ENCODE assay signal across 16 cellular contexts in the genomic region with DNA sequence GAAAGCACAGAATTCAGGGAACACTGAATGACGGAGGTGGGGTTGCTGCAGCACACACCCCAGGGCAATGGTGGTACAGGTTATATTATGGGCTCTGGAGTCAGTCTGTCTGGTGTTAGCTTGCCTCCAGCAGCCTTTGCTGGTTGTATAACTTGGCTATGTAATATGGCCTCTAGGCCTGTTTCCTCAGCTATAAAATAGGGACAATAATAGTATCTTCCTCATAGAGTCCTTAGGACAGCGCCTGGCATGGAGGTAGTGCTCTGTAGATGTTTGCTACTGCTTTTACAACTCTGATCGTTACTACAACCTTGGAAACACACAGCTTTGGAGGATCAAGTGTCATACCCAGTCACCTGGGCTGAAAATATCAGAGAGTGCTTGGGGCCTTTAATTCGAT. TPM values are rescaled to one million over a fixed set of nuclear protein-coding genes. Genes with fewer than 3 reads are reported as not detected.
A peak's percentile ranks its signal among the peaks of the same experiment; 100 is the strongest.
DNase-seq lines count a peak whose midpoint lies in the region; ATAC-seq and TF ChIP-seq lines count a peak whose summit lies in the region.
"Had no signal": no experiment of that assay in that cellular context is flagged by ENCODE, and none has a peak within 500 bp of the region (broad histone marks: within the 10 kb centered on the region; RNA-seq: fewer than 3 reads in every experiment).

No MANE protein-coding gene starts in this region.

- H3K4me1 Mint-ChIP-seq in progenitor cell of endocrine pancreas (ENCODE audit: low read depth) (no peaks in the 10 kb centered on the region), T-cell (peaks cover 0 to 6% (median 0%) of the 10 kb centered on the region in 3 donors)
- H3K4me1 Mint-ChIP-seq: B cell had no signal

- H3K9me3 Mint-ChIP-seq in progenitor cell of endocrine pancreas (ENCODE audit: low read depth), result no peaks in the 10 kb centered on the region
- H3K9me3 Mint-ChIP-seq in T-cell, result no peaks in the 10 kb centered on the region
- H3K9me3 Mint-ChIP-seq: CD8-positive, alpha-beta T cell; H9 had no signal

- no peak overlapping the region for H3K4me3 ChIP-seq in SK-N-MC
- peak overlapping the region in 1 of 3 donors; percentile 10 for H3K4me3 ChIP-seq in skeletal muscle tissue (ENCODE audit: low read length in 3 of 3)
- H3K4me3 ChIP-seq: BLaER1 treated with 17β-estradiol and CSF1 and Interleukin-3, amounts not matched to agents 10 nM and 100 nM had no signal

- CTCF ChIA-PET in T-cell (lab: Charles Lee), result no interaction called here

- H3K27me3 Mint-ChIP-seq in progenitor cell of endocrine pancreas (no peaks in the 10 kb centered on the region), T-cell (no peaks in the 10 kb centered on the region)
- H3K27me3 Mint-ChIP-seq: B cell had no signal

- H3K27ac ChIP-seq in SK-N-MC (peak overlapping the region; percentile 25; the same call in 1 of the 2 replicates), skeletal muscle tissue (ENCODE audit: low read depth, low read length) (peak overlapping the region; percentile 77)
- H3K27ac ChIP-seq: BLaER1 treated with 17β-estradiol and CSF1 and Interleukin-3, amounts not matched to agents 10 nM and 100 nM had no signal

- H3K36me3 ChIP-seq in SK-N-MC (ENCODE audit: insufficient read depth, low read length), result peaks cover 15% of the 10 kb centered on the region
- peaks cover 5 to 18% (median 14%) of the 10 kb centered on the region in 3 donors for H3K36me3 ChIP-seq in skeletal muscle tissue (ENCODE audit: control insufficient read depth in 3 of 3, insufficient read depth in 3 of 3, low read length in 3 of 3)

- ATAC-seq in GM21515 (IDR thresholded peaks at IDR 0.05; ENCODE audit: unreplicated experiment), result no peak
- no peak for ATAC-seq in T-cell (replicated peaks in 1 of 4)
- ATAC-seq: CD8-positive, alpha-beta T cell had no signal

- H3K27ac Mint-ChIP-seq in progenitor cell of endocrine pancreas (peak overlapping the region; percentile 44), T-cell (no peak overlapping the region)
- H3K27ac Mint-ChIP-seq: B cell; CD8-positive, alpha-beta T cell had no signal

- DNase-seq in NCI-H2171 treated with DMSO at 0.1 percent for 48 hours (lab: John Stamatoyannopoulos, UW) (peak; percentile 18), NCI-H2171 (lab: John Stamatoyannopoulos, UW) (no peak), SK-N-MC (ENCODE audit: low read depth, low spot score) (no peak), progenitor cell of endocrine pancreas (ENCODE audit: low spot score, unreplicated experiment) (no peak), kidney tubule cell (ENCODE audit: low spot score) (no peak), T-cell (no peak)
- DNase-seq: Calu3; CD8-positive, alpha-beta T cell; DMS79 treated with DMSO at 0.1 percent for 48 hours; GF-D8; H9; IMR-90 had no signal

- no peak for TF ChIP-seq CTCF in progenitor cell of endocrine pancreas (IDR thresholded peaks at IDR 0.05; ENCODE audit: unreplicated experiment)

- H3K4me1 ChIP-seq in skeletal muscle tissue (ENCODE audit: control insufficient read depth in 3 of 3, insufficient read depth in 3 of 3, low read length in 3 of 3), result peaks cover 58 to 75% (median 68%) of the 10 kb centered on the region in 3 donors
- H3K4me1 ChIP-seq: BLaER1 treated with 17β-estradiol and CSF1 and Interleukin-3, amounts not matched to agents 10 nM and 100 nM had no signal

- H3K36me3 Mint-ChIP-seq in progenitor cell of endocrine pancreas (ENCODE audit: insufficient read depth) (peaks cover 18% of the 10 kb centered on the region), T-cell (peaks cover 57% of the 10 kb centered on the region)

- H3K27me3 ChIP-seq in skeletal muscle tissue (ENCODE audit: control insufficient read depth in 3 of 3, insufficient read depth in 3 of 3, low read length in 3 of 3), result no peaks in the 10 kb centered on the region
- H3K27me3 ChIP-seq: BLaER1 treated with 17β-estradiol and CSF1 and Interleukin-3, amounts not matched to agents 10 nM and 100 nM had no signal

- no peak overlapping the region for H3K9ac ChIP-seq in SK-N-MC (ENCODE audit: insufficient read length)
- H3K9ac ChIP-seq in skeletal muscle tissue (ENCODE audit: low read depth in 1 of 3, low read length in 3 of 3), result no peak overlapping the region
- H3K9ac ChIP-seq: BLaER1 treated with 17β-estradiol and CSF1 and Interleukin-3, amounts not matched to agents 10 nM and 100 nM had no signal

- H3K9me3 ChIP-seq in SK-N-MC (ENCODE audit: low read depth, low read length) (no peaks in the 10 kb centered on the region), skeletal muscle tissue (ENCODE audit: control insufficient read depth in 3 of 3, low read length in 3 of 3) (no peaks in the 10 kb centered on the region)
- H3K9me3 ChIP-seq: BLaER1 treated with 17β-estradiol and CSF1 and Interleukin-3, amounts not matched to agents 10 nM and 100 nM had no signal

- H3K4me3 Mint-ChIP-seq in progenitor cell of endocrine pancreas (ENCODE audit: low read depth), result no peak overlapping the region
- no peak overlapping the region for H3K4me3 Mint-ChIP-seq in T-cell
- H3K4me3 Mint-ChIP-seq: B cell; CD8-positive, alpha-beta T cell; H9 had no signal

- POLR2A ChIA-PET in T-cell (lab: Charles Lee), result interaction anchor here in 1 of 2 donors (0.5 kb wide), 1 partner anchor 691 kb away, joined by 7 read pairs; no protein-coding TSS in a partner anchor

RNA-seq across cellular contexts. Expression of a gene that starts 31.5 kb away (rescaled TPM):
- total RNA-seq in progenitor cell of endocrine pancreas, result 105 and 106 TPM in 2 replicates
- 48.0 TPM for total RNA-seq in skeletal muscle tissue
- total RNA-seq in T-cell, result 10 to 100 TPM; 60.3 to 72.8 (median 61.4) TPM

RNA-seq across cellular contexts. Expression of a gene that starts 31.7 kb away (rescaled TPM):
- 48.1 and 48.7 TPM in 2 replicates for total RNA-seq in progenitor cell of endocrine pancreas
- total RNA-seq in skeletal muscle tissue, result 7.8 TPM
- total RNA-seq in T-cell, result 10 to 100 TPM; 14.6 to 26.8 (median 18.7) TPM
